36 cellular contexts compared by ENCODE assay signal in the genomic region with DNA sequence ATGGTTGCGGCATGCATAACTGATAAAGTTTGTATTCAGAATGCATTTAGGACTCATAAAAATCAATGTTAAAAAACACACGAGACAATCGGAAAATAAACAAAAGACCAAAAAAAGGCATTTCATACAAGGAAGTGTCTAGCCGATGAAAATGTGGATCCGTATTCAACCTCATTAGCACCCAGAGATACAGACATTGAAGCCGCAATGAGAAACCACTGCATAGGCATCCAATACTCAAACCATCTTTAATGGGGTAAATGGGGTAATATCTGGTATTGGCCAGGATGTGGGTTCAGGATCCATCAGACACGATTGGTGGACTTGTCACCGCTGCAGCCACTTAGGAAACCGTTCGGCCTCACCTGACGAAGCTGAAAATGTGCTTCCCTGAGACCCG. TPM values are rescaled to one million over a fixed set of nuclear protein-coding genes. Genes with fewer than 3 reads are reported as not detected.
"Had no signal": no experiment of that assay in that cellular context is flagged by ENCODE, and none has a peak within 500 bp of the region (broad histone marks: within the 10 kb centered on the region; RNA-seq: fewer than 3 reads in every experiment).

No MANE protein-coding gene starts in this region.

- FAIRE-seq: endometrium, endothelial cell of umbilical vein had no signal

- H3K36me3 ChIP-seq: ascending aorta, breast epithelium, cardiac muscle cell, colonic mucosa, esophagus squamous epithelium, gastroesophageal sphincter had no signal

- DNase-seq: activated CD4-positive, alpha-beta memory T cell treated with anti-CD3 and anti-CD28 coated beads for 36 hours; activated CD4-positive, alpha-beta T cell treated with anti-CD3 and anti-CD28 coated beads for 1 hour; activated CD4-positive, alpha-beta T cell treated with anti-CD3 and anti-CD28 coated beads for 4 hours; activated CD8-positive, alpha-beta memory T cell treated with anti-CD3 and anti-CD28 coated beads, Interleukin-2, amount 10 ng/mL, durations not matched to agents 7 days and 5 days; activated CD8-positive, alpha-beta memory T cell treated with anti-CD3 and anti-CD28 coated beads, Interleukin-2, amount 50 U/mL, for 4 hours; activated CD8-positive, alpha-beta T cell treated with anti-CD3 and anti-CD28 coated beads, Interleukin-2, amount 10 ng/mL, durations not matched to agents 7 days and 5 days; activated gamma-delta T cell; activated naive CD4-positive, alpha-beta T cell; activated naive CD4-positive, alpha-beta T cell treated with anti-CD3 and anti-CD28 coated beads, Interleukin-2, amount 10 ng/mL, durations not matched to agents 7 days and 5 days; activated naive CD8-positive, alpha-beta T cell treated with anti-CD3 and anti-CD28 coated beads, Interleukin-2, amount 10 ng/mL, durations not matched to agents 7 days and 5 days; activated T-cell treated with anti-CD3 and anti-CD28 coated beads for 4 hours; activated T-cell treated with anti-CD3 and anti-CD28 coated beads, Interleukin-2, amount 50 U/mL, for 24 hours; activated T-cell treated with anti-CD3 and anti-CD28 coated beads, Interleukin-2, amount 50 U/mL, for 72 hours; central memory CD4-positive, alpha-beta T cell; cerebellar nuclear complex; colonic mucosa; effector CD8-positive, alpha-beta T cell; esophagus squamous epithelium; foreskin melanocyte; head of caudate nucleus; T-helper 2 cell had no signal

- H3K9me3 ChIP-seq: ascending aorta, breast epithelium, colonic mucosa, esophagus squamous epithelium, gastroesophageal sphincter had no signal

- H3K27ac ChIP-seq: ascending aorta, breast epithelium, cardiac muscle cell, colonic mucosa, epithelial cell of prostate, esophagus squamous epithelium, gastroesophageal sphincter had no signal

- H3K4me1 ChIP-seq: ascending aorta, breast epithelium, colonic mucosa, esophagus squamous epithelium had no signal

- H3K4me3 ChIP-seq: ascending aorta, breast epithelium, cardiac muscle cell, colonic mucosa, esophagus squamous epithelium, gastroesophageal sphincter had no signal

- H3K27me3 ChIP-seq: ascending aorta, colonic mucosa had no signal

- ATAC-seq: activated CD8-positive, alpha-beta memory T cell treated with anti-CD3 and anti-CD28 coated beads, Interleukin-2, amount 10 ng/mL, durations not matched to agents 7 days and 5 days; activated CD8-positive, alpha-beta T cell treated with anti-CD3 and anti-CD28 coated beads, Interleukin-2, amount 10 ng/mL, durations not matched to agents 7 days and 5 days; activated naive CD4-positive, alpha-beta T cell treated with anti-CD3 and anti-CD28 coated beads, Interleukin-2, amount 50 U/mL, for 72 hours; activated T-cell treated with anti-CD3 and anti-CD28 coated beads, Interleukin-2, amount 50 U/mL, for 72 hours; gastroesophageal sphincter; WTC11 had no signal

RNA-seq across cellular contexts. Expression of gene ENPP7, which starts 47.4 kb away (rescaled TPM):
- total RNA-seq: activated T-cell treated with anti-CD3 and anti-CD28 coated beads, Interleukin-2, amount 50 U/mL, for 72 hours; breast epithelium; cardiac muscle cell; colonic mucosa; dermis microvascular lymphatic vessel endothelial cell; endothelial cell of umbilical vein; esophagus squamous epithelium; fibroblast of lung; fibroblast of villous mesenchyme; glomerular endothelial cell; T-helper 1 cell treated with Interleukin-12 subunit alpha and Interleukin-12 subunit beta and Interleukin-4 antibody, amounts not matched to agents 30 ng/mL and 1 ng/mL, for 36 hours; WTC11 had no signal
- polyA plus RNA-seq: cardiac muscle cell, endothelial cell of umbilical vein, esophagus, fibroblast of lung had no signal
